21 cellular contexts compared by ENCODE assay signal in genomic region chr4:177448850-177449249, GRCh38. TPM values are rescaled to one million over a fixed set of nuclear protein-coding genes. Genes with fewer than 3 reads are reported as not detected.
DNase-seq lines count a peak whose midpoint lies in the region; ATAC-seq and TF ChIP-seq lines count a peak whose summit lies in the region.
"Had no signal": no experiment of that assay in that cellular context is flagged by ENCODE, and none has a peak within 500 bp of the region (broad histone marks: within the 10 kb centered on the region; RNA-seq: fewer than 3 reads in every experiment).

No MANE protein-coding gene starts in this region.

- WGBS in ovary, 3 donors = 44 to 72% (median 52%) methylated on average over 1 of the region's 1 CpG

- no peak for TF ChIP-seq POLR2A in ovary (IDR thresholded peaks at IDR 0.05)

- intact Hi-C loops in ovary (cut with DNase I) = no loop called here

- no peaks in the 10 kb centered on the region for H3K9me3 ChIP-seq in ovary
- H3K9me3 ChIP-seq: body of pancreas, gastrocnemius medialis had no signal

- no peak for TF ChIP-seq EP300 in ovary (IDR thresholded peaks at IDR 0.05)

- no peaks in the 10 kb centered on the region for H3K36me3 ChIP-seq in ovary
- H3K36me3 ChIP-seq: gastrocnemius medialis had no signal

- H3K27me3 ChIP-seq in foreskin keratinocyte (no peaks in the 10 kb centered on the region), ovary (no peaks in the 10 kb centered on the region)
- H3K27me3 ChIP-seq: body of pancreas, gastrocnemius medialis had no signal

- H3K27ac ChIP-seq in foreskin keratinocyte = no peak overlapping the region
- no peak overlapping the region for H3K27ac ChIP-seq in ovary
- H3K27ac ChIP-seq: body of pancreas, gastrocnemius medialis had no signal

- peak; percentile 45 for DNase-seq in A172 (ENCODE audit: low spot score)
- peak; percentile 57 for DNase-seq in HCEC 1CT
- peak; percentile 4 for DNase-seq in amniotic stem cell (lab: John Stamatoyannopoulos, UW)
- DNase-seq in foreskin keratinocyte = peak; percentile 19 to 59
- no peak for DNase-seq in putamen (ENCODE audit: low spot score)
- DNase-seq in ovary = no peak
- DNase-seq in SIG-M5 (lab: John Stamatoyannopoulos, UW) = no peak
- DNase-seq: 8988T; activated effector memory CD4-positive, alpha-beta T cell treated with Interleukin-2 at 50 U/mL for 16 hours; body of pancreas; CD8-positive, alpha-beta T cell; gastrocnemius medialis; GOT3; naive thymus-derived CD4-positive, alpha-beta T cell; NCI-H1694; SHP77; stimulated activated naive CD8-positive, alpha-beta T cell treated with anti-CD3 and anti-CD28 coated beads, Interleukin-15, amount 100 ng/mL, for 72 hours had no signal

- ATAC-seq in foreskin keratinocyte = no peak
- no peak for ATAC-seq in HG03442 (IDR thresholded peaks at IDR 0.05; ENCODE audit: unreplicated experiment)
- ATAC-seq: activated CD4-positive, CD25-positive, alpha-beta regulatory T cell treated with anti-CD3 and anti-CD28 coated beads, Interleukin-2, amount 50 U/mL, for 24 hours; body of pancreas; CD8-positive, alpha-beta T cell; gastrocnemius medialis; GM12878; naive thymus-derived CD4-positive, alpha-beta T cell; stimulated activated naive CD8-positive, alpha-beta T cell treated with anti-CD3 and anti-CD28 coated beads, Interleukin-15, amount 100 ng/mL, for 72 hours had no signal

- no peak overlapping the region for H3K4me3 ChIP-seq in ovary
- H3K4me3 ChIP-seq: body of pancreas, gastrocnemius medialis, GM12878, lung had no signal

- H3K4me1 ChIP-seq in foreskin keratinocyte (no peaks in the 10 kb centered on the region), ovary (ENCODE audit: insufficient read depth) (no peaks in the 10 kb centered on the region)
- H3K4me1 ChIP-seq: body of pancreas, gastrocnemius medialis had no signal

- TF ChIP-seq CTCF in foreskin keratinocyte (conservative IDR thresholded peaks at IDR 0.05) = no peak
- no peak for TF ChIP-seq CTCF in ovary (IDR thresholded peaks at IDR 0.05)

RNA-seq across cellular contexts. Expression of gene AGA, which starts 6.6 kb away (rescaled TPM):
- 32.3 and 43.0 TPM in 2 replicates for total RNA-seq in A172 (2014; rRNA removed; shearing (Covaris generic))
- total RNA-seq in foreskin keratinocyte (12.0 and 16.5 TPM in 2 replicates), ovary (10 to 100 TPM in 5 of 7 donors, 1 to 10 TPM in 2; 8.9 to 20.7 (median 16.2) TPM)
- polyA plus RNA-seq in foreskin keratinocyte (6.5 and 8.9 TPM in 2 replicates), ovary (10 to 100 TPM; 21.9 to 25.0 TPM)

Comparison
In these comparisons a context has a peak if more than half of its experiments do, and no peak if none do; other contexts are left out.
1. DNase-seq: peak in A172 (single experiment), HCEC 1CT (single experiment), amniotic stem cell (single experiment) and foreskin keratinocyte (2 of 2); none in putamen (single experiment), ovary (0 of 5) and SIG-M5 (single experiment).